18 cellular contexts compared by ENCODE assay signal in the genomic region with DNA sequence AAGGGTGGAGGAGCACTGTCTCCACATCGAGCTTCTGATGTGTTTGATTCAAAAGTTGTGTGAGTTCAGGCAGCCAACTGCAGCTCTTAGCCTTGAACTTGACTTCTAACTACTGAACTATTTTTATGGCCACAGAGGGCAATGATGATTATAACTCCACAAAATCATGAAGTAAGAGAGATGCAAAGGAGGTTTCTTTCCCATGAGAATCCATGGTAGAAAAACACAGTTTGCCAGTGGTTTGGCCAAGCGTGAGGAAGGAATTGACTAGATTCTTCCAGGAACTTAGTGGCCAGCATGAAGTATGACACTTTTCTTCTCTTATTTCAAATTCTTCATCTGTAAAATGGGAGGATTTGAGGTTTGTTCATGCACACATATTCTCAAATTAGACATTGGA. TPM values are rescaled to one million over a fixed set of nuclear protein-coding genes. Genes with fewer than 3 reads are reported as not detected.
DNase-seq lines count a peak whose midpoint lies in the region; ATAC-seq, FAIRE-seq and TF ChIP-seq lines count a peak whose summit lies in the region.
"Had no signal": no experiment of that assay in that cellular context is flagged by ENCODE, and none has a peak within 500 bp of the region (broad histone marks: within the 10 kb centered on the region; RNA-seq: fewer than 3 reads in every experiment).

No MANE protein-coding gene starts in this region.

- no peak for TF ChIP-seq POLR2A in GM12891 (IDR thresholded peaks at IDR 0.05; ENCODE audit: low read depth, low read length)

- peak; percentile 20 for DNase-seq in EH (ENCODE audit: low read depth)
- DNase-seq in chondrocyte (ENCODE audit: low spot score): no peak
- DNase-seq in fibroblast of peridontal ligament (ENCODE audit: extremely low read depth): peak; percentile 55
- DNase-seq in stromal cell of bone marrow (ENCODE audit: low read depth): peak; percentile 71
- DNase-seq in GM12891 (ENCODE audit: insufficient read length, low spot score): no peak
- no peak for DNase-seq in inferior parietal cortex (ENCODE audit: extremely low spot score)
- DNase-seq: 8988T; C1 segment of cervical spinal cord; Calu3; CD4-positive, alpha-beta memory T cell; COR-L47; DMS53; DMS79 treated with DMSO at 0.1 percent for 48 hours; GOT3 had no signal

- FAIRE-seq in GM12891 (lab: Jason Lieb, UNC): no peak
- FAIRE-seq: G401.6, GM19239, H54 had no signal

- H3K9me3 Mint-ChIP-seq in chondrocyte (ENCODE audit: low read depth): no peaks in the 10 kb centered on the region

- ATAC-seq in HG02571 (IDR thresholded peaks at IDR 0.05; ENCODE audit: unreplicated experiment): no peak

- no peak overlapping the region for H3K4me3 Mint-ChIP-seq in chondrocyte (ENCODE audit: unreplicated experiment)
- H3K4me3 Mint-ChIP-seq: CD4-positive, alpha-beta memory T cell had no signal

- peaks cover 67% of the 10 kb centered on the region for H3K4me1 Mint-ChIP-seq in chondrocyte (ENCODE audit: low read depth)
- H3K4me1 Mint-ChIP-seq: CD4-positive, alpha-beta memory T cell had no signal

- TF ChIP-seq CTCF in chondrocyte (IDR thresholded peaks at IDR 0.05): no peak

- no peaks in the 10 kb centered on the region for H3K27me3 Mint-ChIP-seq in chondrocyte (ENCODE audit: low read depth)

- peak overlapping the region; percentile 46 for H3K27ac Mint-ChIP-seq in chondrocyte (ENCODE audit: unreplicated experiment)
- H3K27ac Mint-ChIP-seq: CD4-positive, alpha-beta memory T cell had no signal

- H3K36me3 Mint-ChIP-seq in chondrocyte (ENCODE audit: low read depth): peaks cover 30% of the 10 kb centered on the region
- H3K36me3 Mint-ChIP-seq: CD4-positive, alpha-beta memory T cell had no signal

TF ChIP-seq in GM12891, 5 proteins besides CTCF, POLR2A, EP300 and RAD21:
- no peak for TF ChIP-seq TAF1 (IDR thresholded peaks at IDR 0.05; ENCODE audit: low read depth, low read length)
- no peak for TF ChIP-seq POU2F2 (IDR thresholded peaks at IDR 0.05; ENCODE audit: low read depth, low read length)
- no peak for TF ChIP-seq PAX5 (IDR thresholded peaks at IDR 0.05; ENCODE audit: insufficient read depth, low read length, severe bottlenecking)
- TF ChIP-seq SPI1 (IDR thresholded peaks at IDR 0.05; ENCODE audit: low read depth, low read length): no peak
- no peak for TF ChIP-seq POLR2AphosphoS5 (IDR thresholded peaks at IDR 0.05; ENCODE audit: low read depth, low read length)
TF ChIP-seq in GM12891: peak in this region for 0.

RNA-seq across cellular contexts. Expression of gene PAPPA, which starts 43.2 kb away (rescaled TPM):
- total RNA-seq in chondrocyte: 143 to 222 TPM (median 219 TPM) in 3 replicates
- 0.06 TPM for polyA plus RNA-seq in GM12891 (2012; ENCODE audit: low read depth, missing spikeins)
- total RNA-seq: Calu3; CD4-positive, alpha-beta memory T cell had no signal
- polyA plus RNA-seq: CD4-positive, alpha-beta memory T cell had no signal

Comparison
In these comparisons a context has a peak if more than half of its experiments do, and no peak if none do; other contexts are left out.
1. DNase-seq: peak in EH (single experiment), fibroblast of peridontal ligament (single experiment) and stromal cell of bone marrow (single experiment); none in chondrocyte (single experiment), GM12891 (single experiment) and inferior parietal cortex (single experiment).